ENCODE assay signal across 1 cellular context in the genomic region with DNA sequence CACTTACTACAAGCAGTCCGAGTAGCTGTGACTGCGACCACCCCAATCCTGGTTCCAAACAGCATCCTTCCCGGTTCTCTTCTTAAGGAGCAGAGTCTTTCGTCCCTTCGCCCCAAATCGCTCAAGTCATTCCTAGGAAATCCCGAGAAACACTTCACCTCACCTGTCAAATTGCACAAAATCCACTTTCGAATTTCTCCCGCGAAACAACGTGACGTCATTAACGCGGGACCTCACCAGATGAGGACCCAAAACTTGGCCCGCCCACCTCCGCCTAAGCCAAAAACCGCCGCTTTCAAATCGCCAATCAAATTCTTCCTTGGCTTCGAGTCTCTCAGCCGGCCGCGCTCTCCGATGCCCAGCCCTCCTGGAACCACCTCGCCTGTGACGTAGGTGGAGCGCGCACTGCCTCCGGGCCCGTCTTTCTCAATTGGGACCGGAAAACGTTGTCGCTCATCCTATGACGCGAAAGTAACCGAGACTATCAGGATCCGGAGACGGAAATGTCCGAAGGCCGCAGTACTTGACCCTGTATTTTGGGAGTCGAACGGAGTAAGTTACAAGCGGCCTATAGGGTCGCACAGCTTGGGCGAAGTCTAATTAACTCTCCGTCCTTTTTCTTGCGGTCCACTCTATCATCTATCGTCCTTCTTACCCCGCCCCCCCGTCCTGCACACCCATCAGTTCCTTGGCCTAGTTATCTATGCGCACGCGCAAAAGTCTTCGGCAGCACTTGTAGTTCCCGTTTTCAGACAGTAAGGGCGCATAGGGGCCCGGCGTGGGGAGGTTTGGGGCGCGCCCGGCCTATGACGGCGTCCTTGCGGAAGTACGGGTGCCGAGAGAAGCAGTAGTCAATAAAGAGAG.
TF ChIP-seq lines count a peak whose summit lies in the region.

TSS of gene LARP7 (plus strand) at position 456 of the 864 bp plus-strand sequence. CDS start 7,527 bp downstream, outside the sequence.
A gene with protein sequence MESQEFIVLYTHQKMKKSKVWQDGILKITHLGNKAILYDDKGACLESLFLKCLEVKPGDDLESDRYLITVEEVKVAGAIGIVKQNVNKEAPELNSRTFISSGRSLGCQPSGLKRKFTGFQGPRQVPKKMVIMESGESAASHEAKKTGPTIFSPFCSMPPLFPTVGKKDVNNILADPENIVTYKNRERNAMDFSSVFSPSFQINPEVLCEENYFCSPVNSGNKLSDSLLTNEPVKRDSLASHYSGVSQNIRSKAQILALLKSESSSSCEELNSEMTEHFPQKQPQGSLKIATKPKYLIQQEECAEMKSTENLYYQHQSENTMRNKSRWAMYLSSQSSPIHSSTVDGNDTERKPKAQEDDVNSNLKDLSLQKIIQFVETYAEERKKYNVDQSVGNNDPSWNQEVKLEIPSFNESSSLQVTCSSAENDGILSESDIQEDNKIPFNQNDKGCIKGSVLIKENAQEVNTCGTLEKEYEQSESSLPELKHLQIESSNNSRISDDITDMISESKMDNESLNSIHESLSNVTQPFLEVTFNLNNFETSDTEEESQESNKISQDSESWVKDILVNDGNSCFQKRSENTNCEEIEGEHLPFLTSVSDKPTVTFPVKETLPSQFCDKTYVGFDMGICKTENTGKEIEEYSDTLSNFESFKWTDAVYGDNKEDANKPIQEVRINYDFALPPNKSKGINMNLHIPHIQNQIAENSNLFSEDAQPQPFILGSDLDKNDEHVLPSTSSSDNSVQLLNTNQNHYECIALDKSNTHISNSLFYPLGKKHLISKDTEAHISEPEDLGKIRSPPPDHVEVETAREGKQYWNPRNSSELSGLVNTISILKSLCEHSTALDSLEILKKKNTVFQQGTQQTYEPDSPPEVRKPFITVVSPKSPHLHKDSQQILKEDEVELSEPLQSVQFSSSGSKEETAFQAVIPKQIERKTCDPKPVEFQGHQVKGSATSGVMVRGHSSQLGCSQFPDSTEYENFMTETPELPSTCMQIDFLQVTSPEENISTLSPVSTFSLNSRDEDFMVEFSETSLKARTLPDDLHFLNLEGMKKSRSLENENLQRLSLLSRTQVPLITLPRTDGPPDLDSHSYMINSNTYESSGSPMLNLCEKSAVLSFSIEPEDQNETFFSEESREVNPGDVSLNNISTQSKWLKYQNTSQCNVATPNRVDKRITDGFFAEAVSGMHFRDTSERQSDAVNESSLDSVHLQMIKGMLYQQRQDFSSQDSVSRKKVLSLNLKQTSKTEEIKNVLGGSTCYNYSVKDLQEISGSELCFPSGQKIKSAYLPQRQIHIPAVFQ (N-terminal part only) (minus strand): TSS at position 222 of the 864 bp plus-strand sequence. CDS start 3,733 bp downstream, outside the sequence.

TF ChIP-seq in HepG2, 621 proteins besides CTCF, POLR2A, EP300 and RAD21 (continued from another document and continues in another):
- TF ChIP-seq IRF9 (CRISPR knock-in tag; IDR thresholded peaks at IDR 0.05; ENCODE audit: borderline replicate concordance) (0 out of 2 replicates have a peak, but pooled peaks have one; percentile 29), MAZ (IDR thresholded peaks at IDR 0.05; ENCODE audit: borderline replicate concordance, low read depth, low read length) (no peak; the same call in 1 of the 2 replicates), MAZ (CRISPR knock-in tag; IDR thresholded peaks at IDR 0.05; ENCODE audit: low read depth) (peak; percentile 41; the same call in 1 of the 2 replicates), MTERF4 (CRISPR knock-in tag; IDR thresholded peaks at IDR 0.05) (no peak), NFYB (CRISPR knock-in tag; IDR thresholded peaks at IDR 0.05) (peak; percentile 84), PRDM10 (CRISPR knock-in tag; IDR thresholded peaks at IDR 0.05; ENCODE audit: low read depth) (peak; percentile 21; the same call in 1 of the 2 replicates), ZNF792 (CRISPR knock-in tag; IDR thresholded peaks at IDR 0.05) (peak; percentile 25; the same call in 1 of the 2 replicates), SYNCRIP (IDR thresholded peaks at IDR 0.05; ENCODE audit: insufficient read depth, low read depth, low read length) (no peak), THYN1 (CRISPR knock-in tag; IDR thresholded peaks at IDR 0.05; ENCODE audit: borderline replicate concordance, low read depth) (no peak), ZFP1 (CRISPR knock-in tag; IDR thresholded peaks at IDR 0.05) (no peak), RFXAP (CRISPR knock-in tag; IDR thresholded peaks at IDR 0.05; ENCODE audit: borderline replicate concordance) (peak; percentile 58), HHEX (CRISPR knock-in tag; IDR thresholded peaks at IDR 0.05) (no peak), IRF1 (CRISPR knock-in tag; IDR thresholded peaks at IDR 0.05; ENCODE audit: low read depth) (no peak), KLF6 (CRISPR knock-in tag; IDR thresholded peaks at IDR 0.05) (no peak), SOX13 (IDR thresholded peaks at IDR 0.05) (no peak), SOX13 (CRISPR knock-in tag; conservative IDR thresholded peaks at IDR 0.05 in 1 of 2, IDR thresholded peaks at IDR 0.05 in 1 of 2) (peak in 1 of 2 experiments; percentile 8; a peak in 1 of 4 replicates), ZNF839 (CRISPR knock-in tag; IDR thresholded peaks at IDR 0.05; ENCODE audit: borderline replicate concordance) (peak; percentile 27; the same call in 1 of the 2 replicates), ZNF253 (CRISPR knock-in tag; IDR thresholded peaks at IDR 0.05; ENCODE audit: borderline replicate concordance) (no peak)
- TF ChIP-seq, protein P1, sequence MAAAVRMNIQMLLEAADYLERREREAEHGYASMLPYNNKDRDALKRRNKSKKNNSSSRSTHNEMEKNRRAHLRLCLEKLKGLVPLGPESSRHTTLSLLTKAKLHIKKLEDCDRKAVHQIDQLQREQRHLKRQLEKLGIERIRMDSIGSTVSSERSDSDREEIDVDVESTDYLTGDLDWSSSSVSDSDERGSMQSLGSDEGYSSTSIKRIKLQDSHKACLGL (CRISPR knock-in tag; IDR thresholded peaks at IDR 0.05) = peak; percentile 36; the same call in 1 of the 2 replicates
- TF ChIP-seq, protein P2, sequence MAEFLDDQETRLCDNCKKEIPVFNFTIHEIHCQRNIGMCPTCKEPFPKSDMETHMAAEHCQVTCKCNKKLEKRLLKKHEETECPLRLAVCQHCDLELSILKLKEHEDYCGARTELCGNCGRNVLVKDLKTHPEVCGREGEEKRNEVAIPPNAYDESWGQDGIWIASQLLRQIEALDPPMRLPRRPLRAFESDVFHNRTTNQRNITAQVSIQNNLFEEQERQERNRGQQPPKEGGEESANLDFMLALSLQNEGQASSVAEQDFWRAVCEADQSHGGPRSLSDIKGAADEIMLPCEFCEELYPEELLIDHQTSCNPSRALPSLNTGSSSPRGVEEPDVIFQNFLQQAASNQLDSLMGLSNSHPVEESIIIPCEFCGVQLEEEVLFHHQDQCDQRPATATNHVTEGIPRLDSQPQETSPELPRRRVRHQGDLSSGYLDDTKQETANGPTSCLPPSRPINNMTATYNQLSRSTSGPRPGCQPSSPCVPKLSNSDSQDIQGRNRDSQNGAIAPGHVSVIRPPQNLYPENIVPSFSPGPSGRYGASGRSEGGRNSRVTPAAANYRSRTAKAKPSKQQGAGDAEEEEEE (CRISPR knock-in tag; IDR thresholded peaks at IDR 0.05; ENCODE audit: borderline replicate concordance) = no peak
- TF ChIP-seq, protein P3, sequence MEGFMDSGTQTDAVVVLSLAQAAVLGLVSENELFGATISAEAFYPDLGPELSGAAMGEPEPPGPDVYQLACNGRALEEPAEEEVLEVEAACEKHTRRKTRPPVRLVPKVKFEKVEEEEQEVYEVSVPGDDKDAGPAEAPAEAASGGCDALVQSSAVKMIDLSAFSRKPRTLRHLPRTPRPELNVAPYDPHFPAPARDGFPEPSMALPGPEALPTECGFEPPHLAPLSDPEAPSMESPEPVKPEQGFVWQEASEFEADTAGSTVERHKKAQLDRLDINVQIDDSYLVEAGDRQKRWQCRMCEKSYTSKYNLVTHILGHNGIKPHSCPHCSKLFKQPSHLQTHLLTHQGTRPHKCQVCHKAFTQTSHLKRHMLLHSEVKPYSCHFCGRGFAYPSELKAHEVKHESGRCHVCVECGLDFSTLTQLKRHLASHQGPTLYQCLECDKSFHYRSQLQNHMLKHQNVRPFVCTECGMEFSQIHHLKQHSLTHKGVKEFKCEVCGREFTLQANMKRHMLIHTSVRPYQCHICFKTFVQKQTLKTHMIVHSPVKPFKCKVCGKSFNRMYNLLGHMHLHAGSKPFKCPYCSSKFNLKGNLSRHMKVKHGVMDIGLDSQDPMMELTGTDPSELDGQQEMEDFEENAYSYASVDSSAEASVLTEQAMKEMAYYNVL (CRISPR knock-in tag; IDR thresholded peaks at IDR 0.05; ENCODE audit: borderline replicate concordance) = 0 out of 2 replicates have a peak, but pooled peaks have one; percentile 22
- TF ChIP-seq, protein P4, sequence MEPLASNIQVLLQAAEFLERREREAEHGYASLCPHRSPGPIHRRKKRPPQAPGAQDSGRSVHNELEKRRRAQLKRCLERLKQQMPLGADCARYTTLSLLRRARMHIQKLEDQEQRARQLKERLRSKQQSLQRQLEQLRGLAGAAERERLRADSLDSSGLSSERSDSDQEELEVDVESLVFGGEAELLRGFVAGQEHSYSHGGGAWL (CRISPR knock-in tag; IDR thresholded peaks at IDR 0.05) = no peak
